In the genomic region with DNA sequence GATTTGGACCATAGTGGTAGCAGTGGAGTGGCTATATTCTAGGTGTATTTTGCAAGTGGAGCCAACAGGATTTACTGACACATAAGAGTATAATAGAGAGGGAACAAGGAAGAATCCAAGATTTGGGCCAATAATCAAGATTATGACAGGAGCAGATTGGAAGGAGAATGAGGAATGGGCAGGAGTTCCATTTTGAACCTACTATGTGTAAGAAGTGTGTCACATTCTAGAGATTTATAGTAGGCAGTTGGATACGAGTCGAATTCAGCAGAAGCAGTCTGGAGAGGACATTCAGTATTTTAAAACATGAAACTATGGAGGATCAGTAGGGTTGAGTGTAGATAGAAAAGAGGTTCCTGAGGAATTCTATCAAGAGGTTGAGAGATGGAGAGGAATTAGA, we compare ENCODE assay signal across 20 cellular contexts.
"Had no signal": no experiment of that assay in that cellular context is flagged by ENCODE, and none has a peak within 500 bp of the region (broad histone marks: within the 10 kb centered on the region; RNA-seq: fewer than 3 reads in every experiment).

No MANE protein-coding gene starts in this region.

- H3K4me1 Mint-ChIP-seq: neural progenitor cell had no signal

- H3K27ac ChIP-seq: body of pancreas, colonic mucosa, left lung, lower lobe of right lung, neural progenitor cell, testis, transverse colon had no signal

- H3K9me3 Mint-ChIP-seq: activated naive CD4-positive, alpha-beta T cell treated with anti-CD3 and anti-CD28 coated beads for 36 hours; natural killer cell; neural progenitor cell had no signal

- H3K36me3 Mint-ChIP-seq: natural killer cell had no signal

- H3K9me3 ChIP-seq: body of pancreas, colonic mucosa, left lung, lower lobe of right lung, testis, transverse colon had no signal

- H3K27me3 ChIP-seq: body of pancreas, colonic mucosa, left lung, neural progenitor cell, testis, transverse colon had no signal

- H3K36me3 ChIP-seq: colonic mucosa, neural progenitor cell, transverse colon had no signal

- DNase-seq: activated CD4-positive, alpha-beta T cell treated with anti-CD3 and anti-CD28 coated beads for 1 hour; activated effector memory CD4-positive, alpha-beta T cell treated with anti-CD3 and anti-CD28 coated beads, Interleukin-2, amount 50 U/mL, for 16 hours; activated naive CD4-positive, alpha-beta T cell treated with anti-CD3 and anti-CD28 coated beads for 36 hours; body of pancreas; cerebellar nuclear complex; colonic mucosa; effector CD8-positive, alpha-beta T cell; left lung; lower lobe of right lung; mesendoderm; natural killer cell; right cardiac atrium; stimulated activated CD4-positive, alpha-beta T cell treated with anti-CD3 and anti-CD28 coated beads, Interleukin-15, amount 100 ng/mL, for 24 hours; stimulated activated CD4-positive, alpha-beta T cell treated with anti-CD3 and anti-CD28 coated beads, Interleukin-2, amount 100 ng/mL, for 24 hours; stimulated activated naive CD4-positive, alpha-beta T cell treated with Interleukin-2 at 50 U/mL for 16 hours; T-helper 2 cell; testis; transverse colon had no signal

- H3K4me3 ChIP-seq: body of pancreas, colonic mucosa, left lung, lower lobe of right lung, neural progenitor cell, testis, transverse colon had no signal

- ATAC-seq: body of pancreas, left lung, lower lobe of right lung, natural killer cell, right cardiac atrium, SK-N-SH treated with all-trans-retinoic acid at 6 μM for 48 hours had no signal

- H3K27ac Mint-ChIP-seq: activated naive CD4-positive, alpha-beta T cell treated with anti-CD3 and anti-CD28 coated beads for 36 hours; neural progenitor cell had no signal

- H3K4me3 Mint-ChIP-seq: activated naive CD4-positive, alpha-beta T cell treated with anti-CD3 and anti-CD28 coated beads for 36 hours; natural killer cell; neural progenitor cell had no signal

- H3K4me1 ChIP-seq: body of pancreas, colonic mucosa, neural progenitor cell had no signal
